8 cellular contexts compared by ENCODE assay signal in genomic region chr20:5529331-5530142, GRCh38.
A peak's percentile ranks its signal among the peaks of the same experiment; 100 is the strongest.
DNase-seq lines count a peak whose midpoint lies in the region; ATAC-seq and TF ChIP-seq lines count a peak whose summit lies in the region.

No MANE protein-coding gene starts in this region.

- H3K27ac Mint-ChIP-seq in WTC11 = no peak overlapping the region

- H3K4me3 ChIP-seq in AG04450 (ENCODE audit: low read depth, low read length) = no peak overlapping the region
- peak overlapping the region in 2 of 3 donors; percentile 1 to 13 for H3K4me3 ChIP-seq in breast epithelium
- no peak overlapping the region for H3K4me3 ChIP-seq in kidney epithelial cell (ENCODE audit: low read depth, low read length)

- peak; percentile 80 for ATAC-seq in GM18909 (IDR thresholded peaks at IDR 0.05; ENCODE audit: poor library complexity, unreplicated experiment)
- ATAC-seq in HG03175 (IDR thresholded peaks at IDR 0.05; ENCODE audit: unreplicated experiment) = peak; percentile 83
- peak; percentile 88 for ATAC-seq in WTC11

- H3K9me3 ChIP-seq in AG04450 (ENCODE audit: control insufficient read depth, insufficient read depth, low read length) = no peaks in the 10 kb centered on the region
- no peaks in the 10 kb centered on the region for H3K9me3 ChIP-seq in breast epithelium

- H3K9me3 Mint-ChIP-seq in WTC11 = no peaks in the 10 kb centered on the region

- H3K4me1 Mint-ChIP-seq in WTC11 = 0 out of 2 replicates have a peak, but pooled peaks cover 3% of the 10 kb centered on the region

- TF ChIP-seq POLR2A in breast epithelium (IDR thresholded peaks at IDR 0.05) = no peak

- H3K27me3 Mint-ChIP-seq in WTC11 (ENCODE audit: low read depth) = no peaks in the 10 kb centered on the region; the same call in 1 of the 2 replicates

- peak overlapping the region; percentile 39; the same call in 1 of the 2 replicates for H3K4me3 Mint-ChIP-seq in WTC11

- DNase-seq in AG04450 (ENCODE audit: low read depth, low spot score) (peak; percentile 16), NCI-H226 (peak; percentile 57), WTC11 (ENCODE audit: low spot score) (peak; percentile 89), breast epithelium (ENCODE audit: low spot score in 2 of 2) (peak; percentile 63 to 85), kidney epithelial cell (ENCODE audit: low read depth) (no peak)
- peak; percentile 91 for DNase-seq in stimulated activated CD4-positive, alpha-beta T cell treated with anti-CD3 and anti-CD28 coated beads, Interleukin-15, amount 100 ng/mL, for 24 hours

- H3K36me3 Mint-ChIP-seq in WTC11 = no peaks in the 10 kb centered on the region

- TF ChIP-seq CTCF in AG04450 (IDR thresholded peaks at IDR 0.05; ENCODE audit: low read depth, low read length) (peak; percentile 90), WTC11 (IDR thresholded peaks at IDR 0.05) (peak; percentile 51), breast epithelium (IDR thresholded peaks at IDR 0.05) (peak; percentile 19 to 63 (median 62)), kidney epithelial cell (IDR thresholded peaks at IDR 0.05; ENCODE audit: insufficient read depth, low read length, poor library complexity, severe bottlenecking) (peak; percentile 95)

- H3K27ac ChIP-seq in AG04450 (ENCODE audit: low read depth, low read length) (no peak overlapping the region), breast epithelium (no peak overlapping the region)

- peaks cover 3% of the 10 kb centered on the region for H3K27me3 ChIP-seq in AG04450 (ENCODE audit: control insufficient read depth, insufficient read depth, low read length)
- no peaks in the 10 kb centered on the region for H3K27me3 ChIP-seq in breast epithelium
- H3K27me3 ChIP-seq in kidney epithelial cell (ENCODE audit: control insufficient read depth, insufficient read depth, low read length) = no peaks in the 10 kb centered on the region

- POLR2A ChIA-PET in AG04450 (lab: Yijun Ruan, JAX) (interaction anchor here (0.6 to 0.7 kb wide), 2 partner anchors 42 to 518 kb away, joined by 3 read pairs; no protein-coding TSS in a partner anchor), WTC11 (lab: Charles Lee) (no interaction called here)

- intact Hi-C loops in breast epithelium (cut with DNase I; ENCODE audit: low total_unique reads) = loop anchor here (5.0 kb wide), 1 partner anchor 238 kb away; no protein-coding TSS in a partner anchor

- CTCF ChIA-PET in AG04450 (lab: Charles Lee) (interaction anchor here (0.5 to 7.1 kb wide), 47 partner anchors 10 to 593 kb away, joined by 3 to 95 read pairs (median 4); partner anchors contain the start of genes FERMT1, MCM8, SHLD1 and TRMT6), WTC11 (lab: Charles Lee) (interaction anchor here (0.6 to 4.0 kb wide), 59 partner anchors 9 to 560 kb away, joined by 3 to 62 read pairs (median 4); partner anchors contain the start of genes CDS2, MCM8 and TRMT6)

- H3K4me1 ChIP-seq in breast epithelium = no peaks in the 10 kb centered on the region

- H3K36me3 ChIP-seq in breast epithelium (no peaks in the 10 kb centered on the region), kidney epithelial cell (ENCODE audit: control insufficient read depth, insufficient read depth, low read length) (no peaks in the 10 kb centered on the region)

TF ChIP-seq in WTC11, 78 proteins besides CTCF, POLR2A, EP300 and RAD21:
- TF ChIP-seq IRF2 (CRISPR knock-in tag; IDR thresholded peaks at IDR 0.05; ENCODE audit: borderline replicate concordance, low read depth) (no peak), NFYB (CRISPR knock-in tag; conservative IDR thresholded peaks at IDR 0.05; ENCODE audit: low read depth) (no peak), NR3C1 (CRISPR knock-in tag; conservative IDR thresholded peaks at IDR 0.05; ENCODE audit: low read depth) (no peak), PREB (CRISPR knock-in tag; IDR thresholded peaks at IDR 0.05; ENCODE audit: borderline replicate concordance) (no peak), ZMAT4 (CRISPR knock-in tag; IDR thresholded peaks at IDR 0.05) (no peak), ESRRA (CRISPR knock-in tag; IDR thresholded peaks at IDR 0.05; ENCODE audit: borderline replicate concordance) (no peak), E2F4 (CRISPR knock-in tag; IDR thresholded peaks at IDR 0.05; ENCODE audit: borderline replicate concordance, low read depth) (no peak), EMX1 (CRISPR knock-in tag; IDR thresholded peaks at IDR 0.05) (no peak), ZNF121 (CRISPR knock-in tag; IDR thresholded peaks at IDR 0.05) (peak; percentile 71; the same call in 1 of the 2 replicates)

Comparison
In these comparisons a context has a peak if more than half of its experiments do, and no peak if none do; other contexts are left out.
1. H3K4me3 ChIP-seq: peak in breast epithelium (2 of 3); none in AG04450 (single experiment) and kidney epithelial cell (single experiment).
2. Peak in every context shown above with its lines, with median percentiles within 50 percentile points of each other: CTCF ChIP-seq and ATAC-seq.